8 cellular contexts compared by ENCODE assay signal in genomic region chr17:51120357-51120738, GRCh38. TPM values are rescaled to one million over a fixed set of nuclear protein-coding genes. Genes with fewer than 3 reads are reported as not detected.
DNase-seq lines count a peak whose midpoint lies in the region; ATAC-seq and TF ChIP-seq lines count a peak whose summit lies in the region.

No MANE protein-coding gene starts in this region.

- no peaks in the 10 kb centered on the region for H3K27me3 Mint-ChIP-seq in progenitor cell of endocrine pancreas

- ATAC-seq in HG02852 (IDR thresholded peaks at IDR 0.05; ENCODE audit: unreplicated experiment) (peak; percentile 32), left cardiac atrium (peak; percentile 8 to 22)

- peaks cover 28% of the 10 kb centered on the region for H3K4me1 Mint-ChIP-seq in progenitor cell of endocrine pancreas (ENCODE audit: low read depth)

- H3K27ac Mint-ChIP-seq in progenitor cell of endocrine pancreas, result peak overlapping the region; percentile 99

- TF ChIP-seq CTCF in progenitor cell of endocrine pancreas (IDR thresholded peaks at IDR 0.05; ENCODE audit: unreplicated experiment), result no peak

- intact Hi-C loops in left cardiac atrium (cut with DNase I), result no loop called here

- peak overlapping the region; percentile 96 for H3K4me3 Mint-ChIP-seq in progenitor cell of endocrine pancreas (ENCODE audit: low read depth)

- DNase-seq in stimulated activated CD8-positive, alpha-beta memory T cell treated with anti-CD3 and anti-CD28 coated beads, Interleukin-12 subunit alpha, Interleukin-12 subunit beta, amount 100 ng/mL, for 1 hour (ENCODE audit: low read depth), result peak; percentile 28
- DNase-seq in stimulated activated CD8-positive, alpha-beta memory T cell treated with anti-CD3 and anti-CD28 coated beads, Interleukin-4, amount 100 ng/mL, for 48 hours, result no peak
- DNase-seq in NCI-H526 (lab: John Stamatoyannopoulos, UW) (peak; percentile 41 to 87), left cardiac atrium (no peak), progenitor cell of endocrine pancreas (ENCODE audit: low spot score, unreplicated experiment) (no peak), mucosa of gallbladder (ENCODE audit: low spot score) (no peak)
- peak; percentile 54 for DNase-seq in activated naive CD4-positive, alpha-beta T cell treated with anti-CD3 and anti-CD28 coated beads, Interleukin-2, amount 50 U/mL, for 16 hours

- H3K36me3 Mint-ChIP-seq in progenitor cell of endocrine pancreas (ENCODE audit: insufficient read depth), result no peaks in the 10 kb centered on the region

- H3K9me3 Mint-ChIP-seq in progenitor cell of endocrine pancreas (ENCODE audit: low read depth), result no peaks in the 10 kb centered on the region

RNA-seq across cellular contexts. Expression of gene SPAG9, which starts 0.3 kb away (rescaled TPM):
- total RNA-seq in left cardiac atrium, result 10 to 100 TPM; 47.9 to 67.2 TPM
- total RNA-seq in progenitor cell of endocrine pancreas, result 55.4 and 59.8 TPM in 2 replicates
- 77.9 TPM for total RNA-seq in mucosa of gallbladder

RNA-seq across cellular contexts. Expression of gene NME1, which starts 33.0 kb away (rescaled TPM):
- total RNA-seq in left cardiac atrium (10 to 100 TPM; 37.8 to 63.8 TPM), progenitor cell of endocrine pancreas (96.5 and 106 TPM in 2 replicates), mucosa of gallbladder (26.5 TPM)

RNA-seq across cellular contexts. Expression of gene NME2, which starts 45.9 kb away (rescaled TPM):
- 100 to 1,000 TPM; 350 to 359 TPM for total RNA-seq in left cardiac atrium
- total RNA-seq in progenitor cell of endocrine pancreas, result 318 and 358 TPM in 2 replicates
- total RNA-seq in mucosa of gallbladder, result 262 TPM

Comparison
In these comparisons a context has a peak if more than half of its experiments do, and no peak if none do; other contexts are left out.
1. DNase-seq: peak in stimulated activated CD8-positive, alpha-beta memory T cell treated with anti-CD3 and anti-CD28 coated beads, Interleukin-12 subunit alpha, Interleukin-12 subunit beta, amount 100 ng/mL, for 1 hour (single experiment), NCI-H526 (2 of 2) and activated naive CD4-positive, alpha-beta T cell treated with anti-CD3 and anti-CD28 coated beads, Interleukin-2, amount 50 U/mL, for 16 hours (single experiment); none in stimulated activated CD8-positive, alpha-beta memory T cell treated with anti-CD3 and anti-CD28 coated beads, Interleukin-4, amount 100 ng/mL, for 48 hours (single experiment), left cardiac atrium (single experiment), progenitor cell of endocrine pancreas (single experiment) and mucosa of gallbladder (single experiment).